In the genomic region with DNA sequence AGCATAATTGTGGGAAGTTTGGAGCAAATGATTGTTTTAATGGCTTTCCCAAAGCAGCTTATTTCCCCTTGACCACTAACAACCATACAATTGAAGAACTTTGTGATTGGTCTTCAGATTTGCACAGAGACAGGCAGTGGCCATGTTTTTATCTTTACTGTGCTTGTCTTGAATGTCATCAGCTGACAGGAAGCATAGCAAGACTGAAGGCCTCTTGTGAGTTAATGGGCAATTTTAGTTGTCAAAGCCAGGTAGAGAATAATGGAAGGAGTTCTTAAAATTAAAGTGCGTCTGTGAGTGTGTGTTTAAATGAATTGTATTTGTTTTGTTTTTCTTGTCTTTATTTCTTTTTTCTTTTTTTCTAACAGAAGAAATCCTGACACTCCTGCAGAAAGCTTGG, we compare ENCODE assay signal across 24 cellular contexts.
"Had no signal": no experiment of that assay in that cellular context is flagged by ENCODE, and none has a peak within 500 bp of the region (broad histone marks: within the 10 kb centered on the region; RNA-seq: fewer than 3 reads in every experiment).

No MANE protein-coding gene starts in this region.

- H3K36me3 ChIP-seq: colonic mucosa, gastroesophageal sphincter, heart left ventricle, pancreas, right lobe of liver, suprapubic skin, transverse colon, upper lobe of right lung, uterus had no signal

- H2AFZ ChIP-seq: hepatocyte had no signal

- DNase-seq: colonic mucosa; effector CD8-positive, alpha-beta T cell; endodermal cell; foreskin fibroblast; heart left ventricle; kidney; naive B cell; occipital lobe; pancreas; right lobe of liver; small intestine; stimulated activated CD4-positive, alpha-beta T cell treated with anti-CD3 and anti-CD28 coated beads, Interleukin-12 subunit alpha, Interleukin-12 subunit beta, amount 100 ng/mL, for 4 hours; stimulated activated CD4-positive, alpha-beta T cell treated with anti-CD3 and anti-CD28 coated beads, Interleukin-1b, Interleukin-23, amount 100 ng/mL, for 48 hours; stimulated activated CD4-positive, alpha-beta T cell treated with anti-CD3 and anti-CD28 coated beads, Interleukin-4, amount 100 ng/mL, for 1 hour; stimulated activated CD8-positive, alpha-beta memory T cell treated with anti-CD3 and anti-CD28 coated beads, Interleukin-4, amount 100 ng/mL, for 48 hours; stimulated activated naive CD8-positive, alpha-beta T cell treated with anti-CD3 and anti-CD28 coated beads, Interleukin-15, amount 100 ng/mL, for 72 hours; transverse colon; upper lobe of right lung; uterus had no signal

- H3K4me3 ChIP-seq: colonic mucosa, gastroesophageal sphincter, heart left ventricle, hepatocyte, lung, pancreas, right lobe of liver, suprapubic skin, transverse colon, upper lobe of right lung, uterus had no signal

- H3K27ac ChIP-seq: colonic mucosa, epithelial cell of prostate, gastroesophageal sphincter, heart left ventricle, hepatocyte, pancreas, right lobe of liver, suprapubic skin, transverse colon, upper lobe of right lung, uterus had no signal

- H3K4me2 ChIP-seq: hepatocyte had no signal

- H3K9me3 ChIP-seq: colonic mucosa, pancreas, right lobe of liver, transverse colon, upper lobe of right lung, uterus had no signal

- H3K27me3 ChIP-seq: colonic mucosa, gastroesophageal sphincter, heart left ventricle, hepatocyte, pancreas, right lobe of liver, suprapubic skin, transverse colon, upper lobe of right lung, uterus had no signal

- H3K4me1 ChIP-seq: colonic mucosa, gastroesophageal sphincter, heart left ventricle, pancreas, right lobe of liver, suprapubic skin, transverse colon, upper lobe of right lung, uterus had no signal
